In genomic region chr6:163180874-163181541, GRCh38 we compare ENCODE assay signal across 9 cellular contexts.
DNase-seq lines count a peak whose midpoint lies in the region; ATAC-seq and TF ChIP-seq lines count a peak whose summit lies in the region.
"Had no signal": no experiment of that assay in that cellular context is flagged by ENCODE, and none has a peak within 500 bp of the region (broad histone marks: within the 10 kb centered on the region; RNA-seq: fewer than 3 reads in every experiment).

No MANE protein-coding gene starts in this region.

- no peaks in the 10 kb centered on the region for H3K36me3 ChIP-seq in thoracic aorta

- H3K4me3 ChIP-seq in cardiac fibroblast (replicated peaks in 1 of 2; ENCODE audit: low read depth in 2 of 2, low read length in 2 of 2) (no peak overlapping the region), thoracic aorta (no peak overlapping the region)

- no peaks in the 10 kb centered on the region for H3K9me3 ChIP-seq in thoracic aorta
- H3K9me3 ChIP-seq in CD4-positive, alpha-beta T cell (ENCODE audit: control insufficient read depth, low read length), result no peaks in the 10 kb centered on the region

- no peaks in the 10 kb centered on the region for H3K4me1 Mint-ChIP-seq in CD4-positive, alpha-beta T cell (ENCODE audit: low read depth)

- H3K27ac Mint-ChIP-seq in CD4-positive, alpha-beta T cell, result no peak overlapping the region
- H3K27ac Mint-ChIP-seq: IgD-negative memory B cell had no signal

- DNase-seq in GM10248 (ENCODE audit: extremely low spot score) (peak; percentile 25), MV-4-11 (lab: John Stamatoyannopoulos, UW) (peak; percentile 79), cardiac fibroblast (ENCODE audit: low read depth in 2 of 2) (peak; percentile 70 to 73), kidney tubule cell (ENCODE audit: low spot score) (peak; percentile 68), thoracic aorta (ENCODE audit: low spot score) (no peak)
- no peak for DNase-seq in stimulated activated CD4-positive, alpha-beta T cell treated with anti-CD3 and anti-CD28 coated beads, Interleukin-4, amount 100 ng/mL, for 24 hours
- DNase-seq in CD4-positive, alpha-beta T cell, result no peak

- peaks cover 10% of the 10 kb centered on the region for H3K27me3 Mint-ChIP-seq in CD4-positive, alpha-beta T cell

- CTCF ChIA-PET in GM10248 (lab: Yijun Ruan, JAX), result interaction anchor here (1.3 kb wide), 1 partner anchor 11 kb away, joined by 3 read pairs; no protein-coding TSS in a partner anchor
- CTCF ChIA-PET in CD4-positive, alpha-beta T cell (lab: Charles Lee), result interaction anchor here (0.7 kb wide), 1 partner anchor 502 kb away, joined by 4 read pairs; no protein-coding TSS in a partner anchor

- no peaks in the 10 kb centered on the region for H3K36me3 Mint-ChIP-seq in CD4-positive, alpha-beta T cell (ENCODE audit: low read depth)
- H3K36me3 Mint-ChIP-seq: IgD-negative memory B cell had no signal

- no peaks in the 10 kb centered on the region for H3K9me3 Mint-ChIP-seq in CD4-positive, alpha-beta T cell
- H3K9me3 Mint-ChIP-seq: IgD-negative memory B cell had no signal

- H3K27me3 ChIP-seq in thoracic aorta (replicated peaks; ENCODE audit: insufficient read depth), result no peaks in the 10 kb centered on the region
- H3K27me3 ChIP-seq in CD4-positive, alpha-beta T cell (ENCODE audit: control insufficient read depth, insufficient read depth, low read length), result no peaks in the 10 kb centered on the region

- TF ChIP-seq CTCF in GM10248 (IDR thresholded peaks at IDR 0.05; ENCODE audit: control extremely low read depth, extremely low read depth, low read depth, missing control alignments) (peak; percentile 50), cardiac fibroblast (IDR thresholded peaks at IDR 0.05; ENCODE audit: low read depth, low read length) (peak; percentile 86), thoracic aorta (IDR thresholded peaks at IDR 0.05) (peak; percentile 52)
- no peak for TF ChIP-seq CTCF in CD4-positive, alpha-beta T cell (IDR thresholded peaks at IDR 0.05)

- ATAC-seq in thoracic aorta (ENCODE audit: insufficient number of reproducible peaks, low FRiP score, low read depth), result no peak
- no peak for ATAC-seq in GM19351 (IDR thresholded peaks at IDR 0.05; ENCODE audit: unreplicated experiment)
- no peak for ATAC-seq in CD4-positive, alpha-beta T cell (ENCODE audit: poor library complexity)

- POLR2A ChIA-PET in GM10248 (lab: Yijun Ruan, JAX), result no interaction called here
- POLR2A ChIA-PET in CD4-positive, alpha-beta T cell (lab: Charles Lee), result no interaction called here

- intact Hi-C loops in CD4-positive, alpha-beta T cell (cut with DNase I, micrococcal nuclease), result no loop called here

- no peak overlapping the region for H3K4me3 Mint-ChIP-seq in CD4-positive, alpha-beta T cell
- H3K4me3 Mint-ChIP-seq: IgD-negative memory B cell had no signal

- peaks cover 7 to 12% of the 10 kb centered on the region in 2 donors for H3K4me1 ChIP-seq in thoracic aorta (ENCODE audit: control insufficient read depth in 1 of 2, low read depth in 2 of 2)

- H3K27ac ChIP-seq in thoracic aorta, result no peak overlapping the region
- no peak overlapping the region for H3K27ac ChIP-seq in CD4-positive, alpha-beta T cell (ENCODE audit: low read depth, low read length)

Comparison
In these comparisons a context has a peak if more than half of its experiments do, and no peak if none do; other contexts are left out.
1. DNase-seq: peak in GM10248 (single experiment), MV-4-11 (single experiment), cardiac fibroblast (2 of 2) and kidney tubule cell (single experiment); none in thoracic aorta (single experiment), stimulated activated CD4-positive, alpha-beta T cell treated with anti-CD3 and anti-CD28 coated beads, Interleukin-4, amount 100 ng/mL, for 24 hours (single experiment) and CD4-positive, alpha-beta T cell (0 of 10).